In genomic region chr6:142885182-142885867, GRCh38 we compare ENCODE assay signal across 8 cellular contexts. TPM values are rescaled to one million over a fixed set of nuclear protein-coding genes. Genes with fewer than 3 reads are reported as not detected.
A peak's percentile ranks its signal among the peaks of the same experiment; 100 is the strongest.
DNase-seq lines count a peak whose midpoint lies in the region; ATAC-seq, FAIRE-seq and TF ChIP-seq lines count a peak whose summit lies in the region.

No MANE protein-coding gene starts in this region.

- H3K36me3 ChIP-seq in mucosa of rectum (ENCODE audit: control insufficient read depth in 2 of 2, insufficient read depth in 2 of 2, low read length in 2 of 2) (no peaks in the 10 kb centered on the region), transverse colon (no peaks in the 10 kb centered on the region)

- H3K4me3 ChIP-seq in mucosa of rectum (ENCODE audit: low read length in 2 of 2) (peak overlapping the region; percentile 18 to 66), transverse colon (peak overlapping the region in 3 of 4 donors; percentile 1 to 27 (median 13))

- in situ Hi-C loops in transverse colon (cut with MboI; ENCODE audit: low pct_ligation_motif_present in 1 of 4, low pct_unique_long_range_greater_than_20kb in 1 of 4, low sequenced_read_pairs in 3 of 4): loop anchor here in 1 of 4 donors (10.0 kb wide), 1 partner anchor 191 kb away; no protein-coding TSS in a partner anchor

- no peak for TF ChIP-seq CTCF in transverse colon (IDR thresholded peaks at IDR 0.05)

- intact Hi-C loops in transverse colon (cut with DNase I; ENCODE audit: low total_unique reads): loop anchor here (10.0 kb wide), 1 partner anchor 59 kb away; the partner anchor contains the start of gene HIVEP2

- peak; percentile 12 for TF ChIP-seq EP300 in transverse colon (IDR thresholded peaks at IDR 0.05; ENCODE audit: low read depth)

- peak overlapping the region; percentile 48 to 59 for H3K9ac ChIP-seq in mucosa of rectum (ENCODE audit: low read depth in 1 of 2, low read length in 2 of 2)

- peaks cover 4 to 5% of the 10 kb centered on the region in 2 donors for H3K4me1 ChIP-seq in mucosa of rectum (ENCODE audit: control insufficient read depth in 2 of 2, insufficient read depth in 2 of 2, low read length in 2 of 2)
- peaks cover 6 to 28% (median 13%) of the 10 kb centered on the region in 4 donors for H3K4me1 ChIP-seq in transverse colon

- H3K27me3 ChIP-seq in mucosa of rectum (ENCODE audit: control insufficient read depth in 2 of 2, insufficient read depth in 2 of 2, low read length in 2 of 2) (no peaks in the 10 kb centered on the region), transverse colon (no peaks in the 10 kb centered on the region)

- peak; percentile 98 for DNase-seq in HCEC 1CT
- peak; percentile 81 for DNase-seq in LoVo (ENCODE audit: low spot score)
- peak; percentile 36 to 39 for DNase-seq in activated CD4-positive, alpha-beta T cell treated with anti-CD3 and anti-CD28 coated beads, Interleukin-2, amount 50 U/mL, for 4 hours
- DNase-seq in transverse colon: peak; percentile 15
- DNase-seq in GDM1 (lab: John Stamatoyannopoulos, UW): no peak

- ATAC-seq in GM18498 (IDR thresholded peaks at IDR 0.05; ENCODE audit: unreplicated experiment): peak; percentile 68

- peak; percentile 8 for FAIRE-seq in endometrium (lab: Jason Lieb, UNC)

- no peaks in the 10 kb centered on the region for H3K9me3 ChIP-seq in mucosa of rectum (ENCODE audit: control insufficient read depth in 2 of 2, low read length in 2 of 2)
- no peaks in the 10 kb centered on the region for H3K9me3 ChIP-seq in transverse colon

- 21 to 26% methylated on average over 5 to 10 of the region's 10 CpGs for WGBS in transverse colon (ENCODE audit: low coverage in 1 of 2), 2 donors

- no peak for TF ChIP-seq POLR2A in transverse colon (IDR thresholded peaks at IDR 0.05)

- H3K27ac ChIP-seq in mucosa of rectum (ENCODE audit: low read depth in 2 of 2, low read length in 2 of 2): peak overlapping the region; percentile 56 to 61
- peak overlapping the region; percentile 45 to 60 (median 46) for H3K27ac ChIP-seq in transverse colon

RNA-seq across cellular contexts. Expression of gene HIVEP2, which starts 59.7 kb away (rescaled TPM):
- 10 to 100 TPM in 3 of 4 donors, 1 to 10 TPM in 1; 10.0 to 22.5 (median 13.7) TPM for total RNA-seq in transverse colon
